12 cellular contexts compared by ENCODE assay signal in the genomic region with DNA sequence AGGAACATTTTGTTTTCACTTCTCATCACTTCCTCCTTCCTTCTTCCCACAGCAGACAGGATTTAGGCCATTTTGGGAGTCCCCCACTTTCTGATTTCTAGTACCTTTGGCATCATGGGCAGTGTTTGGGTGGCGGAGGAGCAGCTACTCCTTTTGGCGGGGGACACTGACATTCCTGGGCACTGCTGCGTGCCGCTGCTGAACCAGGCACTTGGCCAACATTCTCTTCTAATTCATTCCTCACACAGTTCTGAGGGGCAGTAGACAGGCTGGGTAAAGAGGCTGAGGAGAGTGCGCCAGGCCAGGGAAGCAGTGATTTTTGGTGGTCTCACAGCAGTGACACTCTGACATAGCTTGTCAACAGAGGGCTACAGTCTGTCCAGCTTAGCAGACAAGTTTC.
A peak's percentile ranks its signal among the peaks of the same experiment; 100 is the strongest.
DNase-seq lines count a peak whose midpoint lies in the region; ATAC-seq lines count a peak whose summit lies in the region.
"Had no signal": no experiment of that assay in that cellular context is flagged by ENCODE, and none has a peak within 500 bp of the region (broad histone marks: within the 10 kb centered on the region; RNA-seq: fewer than 3 reads in every experiment).

No MANE protein-coding gene starts in this region.

- no peaks in the 10 kb centered on the region for H3K9me3 Mint-ChIP-seq in activated CD8-positive, alpha-beta memory T cell treated with anti-CD3 and anti-CD28 coated beads, Interleukin-2, amount 10 ng/mL, durations not matched to agents 7 days and 5 days (ENCODE audit: low read depth)
- no peaks in the 10 kb centered on the region for H3K9me3 Mint-ChIP-seq in T-cell
- H3K9me3 Mint-ChIP-seq: activated naive CD8-positive, alpha-beta T cell treated with anti-CD3 and anti-CD28 coated beads, Interleukin-2, amount 10 ng/mL, durations not matched to agents 7 days and 5 days had no signal

- no peaks in the 10 kb centered on the region for H3K36me3 Mint-ChIP-seq in activated CD8-positive, alpha-beta memory T cell treated with anti-CD3 and anti-CD28 coated beads, Interleukin-2, amount 10 ng/mL, durations not matched to agents 7 days and 5 days
- no peaks in the 10 kb centered on the region for H3K36me3 Mint-ChIP-seq in T-cell
- H3K36me3 Mint-ChIP-seq: activated naive CD8-positive, alpha-beta T cell treated with anti-CD3 and anti-CD28 coated beads, Interleukin-2, amount 10 ng/mL, durations not matched to agents 7 days and 5 days had no signal

- CTCF ChIA-PET in activated CD8-positive, alpha-beta memory T cell treated with anti-CD3 and anti-CD28 coated beads, Interleukin-2, amount 10 ng/mL, durations not matched to agents 7 days and 5 days (lab: Charles Lee) = interaction anchor here (1.5 kb wide), 1 partner anchor 271 kb away, joined by 5 read pairs; no protein-coding TSS in a partner anchor
- CTCF ChIA-PET in T-cell (lab: Charles Lee) = no interaction called here

- no peak overlapping the region for H3K27ac Mint-ChIP-seq in activated CD8-positive, alpha-beta memory T cell treated with anti-CD3 and anti-CD28 coated beads, Interleukin-2, amount 10 ng/mL, durations not matched to agents 7 days and 5 days
- H3K27ac Mint-ChIP-seq in T-cell = no peak overlapping the region
- H3K27ac Mint-ChIP-seq: activated naive CD8-positive, alpha-beta T cell treated with anti-CD3 and anti-CD28 coated beads, Interleukin-2, amount 10 ng/mL, durations not matched to agents 7 days and 5 days had no signal

- no peak overlapping the region for H3K4me3 Mint-ChIP-seq in activated CD8-positive, alpha-beta memory T cell treated with anti-CD3 and anti-CD28 coated beads, Interleukin-2, amount 10 ng/mL, durations not matched to agents 7 days and 5 days
- no peak overlapping the region for H3K4me3 Mint-ChIP-seq in T-cell
- H3K4me3 Mint-ChIP-seq: activated naive CD8-positive, alpha-beta T cell treated with anti-CD3 and anti-CD28 coated beads, Interleukin-2, amount 10 ng/mL, durations not matched to agents 7 days and 5 days had no signal

- peaks cover 10% of the 10 kb centered on the region for H3K27me3 Mint-ChIP-seq in activated CD8-positive, alpha-beta memory T cell treated with anti-CD3 and anti-CD28 coated beads, Interleukin-2, amount 10 ng/mL, durations not matched to agents 7 days and 5 days
- H3K27me3 Mint-ChIP-seq in T-cell = no peaks in the 10 kb centered on the region

- POLR2A ChIA-PET in T-cell (lab: Charles Lee) = interaction anchor here in 1 of 2 donors (0.6 kb wide), 1 partner anchor 725 kb away, joined by 3 read pairs; no protein-coding TSS in a partner anchor

- DNase-seq in EL (peak; percentile 13), cerebellar cortex (ENCODE audit: low spot score) (peak; percentile 79), inferior parietal cortex (ENCODE audit: extremely low spot score) (peak; percentile 36), retina (peak; percentile 32), T-cell (no peak)
- no peak for DNase-seq in activated CD8-positive, alpha-beta memory T cell treated with anti-CD3 and anti-CD28 coated beads, Interleukin-2, amount 10 ng/mL, durations not matched to agents 7 days and 5 days
- no peak for DNase-seq in stimulated activated CD8-positive, alpha-beta memory T cell treated with anti-CD3 and anti-CD28 coated beads, Interleukin-4, amount 100 ng/mL, for 48 hours
- DNase-seq: activated naive CD8-positive, alpha-beta T cell treated with anti-CD3 and anti-CD28 coated beads, Interleukin-2, amount 10 ng/mL, durations not matched to agents 7 days and 5 days; Kasumi-1; NCI-H187; NCI-H748 treated with DMSO at 0.1 percent for 48 hours had no signal

- ATAC-seq in activated CD8-positive, alpha-beta memory T cell treated with anti-CD3 and anti-CD28 coated beads, Interleukin-2, amount 10 ng/mL, durations not matched to agents 7 days and 5 days = no peak
- no peak for ATAC-seq in T-cell (replicated peaks in 1 of 4)
- no peak for ATAC-seq in HG02798 (IDR thresholded peaks at IDR 0.05; ENCODE audit: poor library complexity, unreplicated experiment)

- H3K4me1 Mint-ChIP-seq in activated CD8-positive, alpha-beta memory T cell treated with anti-CD3 and anti-CD28 coated beads, Interleukin-2, amount 10 ng/mL, durations not matched to agents 7 days and 5 days = no peaks in the 10 kb centered on the region
- no peaks in the 10 kb centered on the region for H3K4me1 Mint-ChIP-seq in T-cell
- H3K4me1 Mint-ChIP-seq: activated naive CD8-positive, alpha-beta T cell treated with anti-CD3 and anti-CD28 coated beads, Interleukin-2, amount 10 ng/mL, durations not matched to agents 7 days and 5 days had no signal

Comparison
In these comparisons a context has a peak if more than half of its experiments do, and no peak if none do; other contexts are left out.
1. DNase-seq: peak in EL (single experiment), cerebellar cortex (single experiment), inferior parietal cortex (single experiment) and retina (single experiment); none in activated CD8-positive, alpha-beta memory T cell treated with anti-CD3 and anti-CD28 coated beads, Interleukin-2, amount 10 ng/mL, durations not matched to agents 7 days and 5 days (single experiment), T-cell (0 of 34) and stimulated activated CD8-positive, alpha-beta memory T cell treated with anti-CD3 and anti-CD28 coated beads, Interleukin-4, amount 100 ng/mL, for 48 hours (single experiment).